In genomic region chr4:67327245-67327860, GRCh38 we compare ENCODE assay signal across 8 cellular contexts.
DNase-seq lines count a peak whose midpoint lies in the region; ATAC-seq and TF ChIP-seq lines count a peak whose summit lies in the region.

No MANE protein-coding gene starts in this region.

- POLR2A ChIA-PET in AG04450 (lab: Yijun Ruan, JAX) = no interaction called here

- peak; percentile 6 for DNase-seq in AG04450 (ENCODE audit: low read depth, low spot score)
- DNase-seq in NCI-H1105 treated with DMSO at 0.1 percent for 48 hours (lab: John Stamatoyannopoulos, UW) = peak; percentile 39
- DNase-seq in T-helper 22 cell (ENCODE audit: low read depth) = peak; percentile 2
- peak; percentile 28 for DNase-seq in central memory CD4-positive, alpha-beta T cell
- DNase-seq in kidney tubule cell (ENCODE audit: low spot score) = peak; percentile 61
- peak; percentile 13 to 28 for DNase-seq in stimulated activated CD4-positive, alpha-beta T cell treated with anti-CD3 and anti-CD28 coated beads, Interleukin-4, amount 100 ng/mL, for 4 hours

- ATAC-seq in GM18498 (IDR thresholded peaks at IDR 0.05; ENCODE audit: unreplicated experiment) (peak; percentile 98), HG02840 (IDR thresholded peaks at IDR 0.05; ENCODE audit: low FRiP score, unreplicated experiment) (peak; percentile 98)

- no peak overlapping the region for H3K4me3 ChIP-seq in AG04450 (ENCODE audit: low read depth, low read length)

- H3K9me3 ChIP-seq in AG04450 (ENCODE audit: control insufficient read depth, insufficient read depth, low read length) = no peaks in the 10 kb centered on the region

- peak; percentile 97 for TF ChIP-seq CTCF in AG04450 (IDR thresholded peaks at IDR 0.05; ENCODE audit: low read depth, low read length)

- CTCF ChIA-PET in AG04450 (lab: Charles Lee) = interaction anchor here (0.6 to 3.2 kb wide), 6 partner anchors 9 to 1747 kb away, joined by 3 to 21 read pairs (median 4); no protein-coding TSS in a partner anchor

- H3K27me3 ChIP-seq in AG04450 (ENCODE audit: control insufficient read depth, insufficient read depth, low read length) = no peaks in the 10 kb centered on the region

- no peak overlapping the region for H3K27ac ChIP-seq in AG04450 (ENCODE audit: low read depth, low read length)

Comparison
In these comparisons a context has a peak if more than half of its experiments do, and no peak if none do; other contexts are left out.
1. DNase-seq: peak in every context shown above with its lines; median percentile 61 in kidney tubule cell; 39 in NCI-H1105 treated with DMSO at 0.1 percent for 48 hours; 28 in central memory CD4-positive, alpha-beta T cell; 20 in stimulated activated CD4-positive, alpha-beta T cell treated with anti-CD3 and anti-CD28 coated beads, Interleukin-4, amount 100 ng/mL, for 4 hours; 6 in AG04450; 2 in T-helper 22 cell.